ENCODE assay signal across 8 cellular contexts in the genomic region with DNA sequence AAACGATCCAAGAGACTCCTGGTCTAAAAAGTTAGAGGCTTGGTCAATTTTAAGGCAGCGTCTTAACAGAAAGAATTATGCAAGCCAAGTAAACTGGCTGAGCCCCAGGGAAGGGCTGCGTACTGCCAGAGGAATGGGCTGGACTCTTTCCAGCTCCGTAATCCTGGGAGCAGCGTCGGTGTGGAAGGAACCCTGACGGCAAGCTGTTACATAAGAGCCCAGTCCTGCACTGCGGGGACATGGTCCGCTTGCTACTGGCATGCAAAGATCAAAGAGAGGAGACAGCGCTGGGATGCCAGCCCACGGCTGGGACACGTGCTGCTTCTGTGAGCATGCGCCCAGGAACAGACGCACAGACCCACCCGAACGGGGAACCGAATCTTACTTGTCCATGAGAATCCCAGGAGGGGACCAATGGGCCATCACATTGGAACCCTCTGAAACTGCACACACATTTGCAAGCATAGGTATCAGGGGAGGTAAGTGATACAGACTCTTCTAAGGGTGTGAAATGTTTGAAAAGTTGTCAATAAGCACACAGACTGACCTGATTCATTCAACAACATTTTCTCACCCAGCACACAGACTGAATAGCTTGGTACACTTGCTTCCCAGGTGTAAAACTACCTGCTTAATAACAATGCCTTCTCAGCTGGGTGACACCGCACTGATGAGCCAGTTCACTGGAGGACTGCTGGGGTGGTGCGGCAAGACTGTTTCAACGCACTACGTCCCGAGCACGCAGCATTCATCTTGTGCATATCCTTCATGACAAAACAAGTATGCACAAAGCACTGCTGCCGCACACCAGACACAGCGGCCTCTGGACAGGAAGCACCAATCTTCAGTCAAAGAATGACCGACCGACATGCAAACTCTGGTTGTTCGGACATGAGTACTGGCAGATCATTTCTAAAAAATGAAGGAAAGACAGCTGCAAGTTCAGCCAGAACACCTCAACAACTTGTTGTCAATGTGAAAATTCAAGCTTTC.
DNase-seq lines count a peak whose midpoint lies in the region; ATAC-seq and TF ChIP-seq lines count a peak whose summit lies in the region.

No MANE protein-coding gene starts in this region.

- peaks cover 12 to 68% (median 50%) of the 10 kb centered on the region in 4 donors for H3K4me1 ChIP-seq in liver (ENCODE audit: control insufficient read depth in 4 of 4, insufficient read depth in 4 of 4, low read length in 3 of 4)
- no peaks in the 10 kb centered on the region for H3K4me1 ChIP-seq in thymus (ENCODE audit: control insufficient read depth, insufficient read depth, low read length)

- no peaks in the 10 kb centered on the region for H3K9me3 ChIP-seq in liver (ENCODE audit: control insufficient read depth in 4 of 4, low read length in 3 of 4)
- no peaks in the 10 kb centered on the region for H3K9me3 ChIP-seq in thymus (ENCODE audit: control insufficient read depth)

- peak; percentile 98 for DNase-seq in AG10803 (ENCODE audit: low read depth)
- peak; percentile 19 for DNase-seq in LoVo (ENCODE audit: low spot score)
- peak; percentile 91 for DNase-seq in cerebellum (ENCODE audit: low spot score)
- no peak for DNase-seq in stimulated activated CD4-positive, alpha-beta T cell treated with anti-CD3 and anti-CD28 coated beads, Interleukin-12 subunit alpha, Interleukin-12 subunit beta, amount 100 ng/mL, for 4 hours
- DNase-seq in COLO668 (lab: John Stamatoyannopoulos, UW; ENCODE audit: unreplicated experiment) = no peak

- H3K36me3 ChIP-seq in liver (ENCODE audit: control insufficient read depth in 4 of 4, insufficient read depth in 3 of 4, low read depth in 1 of 4, low read length in 3 of 4) (no peaks in the 10 kb centered on the region), thymus (ENCODE audit: control insufficient read depth, insufficient read depth) (peaks cover 38% of the 10 kb centered on the region)

- H3K27ac ChIP-seq in liver (ENCODE audit: low read depth in 1 of 2, low read length in 2 of 2) (peak overlapping the region; percentile 57 to 60), thymus (ENCODE audit: low read depth) (peak overlapping the region; percentile 8)

- H3K4me3 ChIP-seq in AG10803 (ENCODE audit: low read length) = no peak overlapping the region
- H3K4me3 ChIP-seq in liver (ENCODE audit: low read depth in 1 of 3, low read length in 3 of 3) = no peak overlapping the region
- H3K4me3 ChIP-seq in thymus (ENCODE audit: low read length) = no peak overlapping the region

- peak; percentile 60 to 74 for TF ChIP-seq RAD21 in liver (IDR thresholded peaks at IDR 0.05)

- H3K27me3 ChIP-seq in liver (ENCODE audit: control insufficient read depth in 4 of 4, insufficient read depth in 4 of 4, low read length in 3 of 4) (no peaks in the 10 kb centered on the region), thymus (ENCODE audit: control insufficient read depth, insufficient read depth) (no peaks in the 10 kb centered on the region)

- 40% methylated on average over 28 of the region's 28 CpGs for WGBS in liver
- 93% methylated on average over 28 of the region's 28 CpGs for WGBS in thymus

- ATAC-seq in HG03025 (IDR thresholded peaks at IDR 0.05; ENCODE audit: low FRiP score, unreplicated experiment) = no peak

- no peak for TF ChIP-seq CTCF in AG10803 (conservative IDR thresholded peaks at IDR 0.05; ENCODE audit: low read length)
- no peak for TF ChIP-seq CTCF in liver (IDR thresholded peaks at IDR 0.05; ENCODE audit: low read depth, low read length, missing input control)

- H3K9ac ChIP-seq in liver (ENCODE audit: low read depth in 1 of 2, low read length in 2 of 2) = peak overlapping the region in 1 of 2 donors; percentile 24

TF ChIP-seq in liver, 16 proteins besides CTCF, POLR2A, EP300 and RAD21:
- TF ChIP-seq FOXA1 (IDR thresholded peaks at IDR 0.05) = peak; percentile 78
- TF ChIP-seq HNF4A (conservative IDR thresholded peaks at IDR 0.05) = peak; percentile 98
- peak; percentile 57 for TF ChIP-seq FOXA2 (IDR thresholded peaks at IDR 0.05)
- peak; percentile 92 for TF ChIP-seq SP1 (IDR thresholded peaks at IDR 0.05)
- peak; percentile 95 for TF ChIP-seq HNF4G (IDR thresholded peaks at IDR 0.05)
- TF ChIP-seq, protein P1, sequence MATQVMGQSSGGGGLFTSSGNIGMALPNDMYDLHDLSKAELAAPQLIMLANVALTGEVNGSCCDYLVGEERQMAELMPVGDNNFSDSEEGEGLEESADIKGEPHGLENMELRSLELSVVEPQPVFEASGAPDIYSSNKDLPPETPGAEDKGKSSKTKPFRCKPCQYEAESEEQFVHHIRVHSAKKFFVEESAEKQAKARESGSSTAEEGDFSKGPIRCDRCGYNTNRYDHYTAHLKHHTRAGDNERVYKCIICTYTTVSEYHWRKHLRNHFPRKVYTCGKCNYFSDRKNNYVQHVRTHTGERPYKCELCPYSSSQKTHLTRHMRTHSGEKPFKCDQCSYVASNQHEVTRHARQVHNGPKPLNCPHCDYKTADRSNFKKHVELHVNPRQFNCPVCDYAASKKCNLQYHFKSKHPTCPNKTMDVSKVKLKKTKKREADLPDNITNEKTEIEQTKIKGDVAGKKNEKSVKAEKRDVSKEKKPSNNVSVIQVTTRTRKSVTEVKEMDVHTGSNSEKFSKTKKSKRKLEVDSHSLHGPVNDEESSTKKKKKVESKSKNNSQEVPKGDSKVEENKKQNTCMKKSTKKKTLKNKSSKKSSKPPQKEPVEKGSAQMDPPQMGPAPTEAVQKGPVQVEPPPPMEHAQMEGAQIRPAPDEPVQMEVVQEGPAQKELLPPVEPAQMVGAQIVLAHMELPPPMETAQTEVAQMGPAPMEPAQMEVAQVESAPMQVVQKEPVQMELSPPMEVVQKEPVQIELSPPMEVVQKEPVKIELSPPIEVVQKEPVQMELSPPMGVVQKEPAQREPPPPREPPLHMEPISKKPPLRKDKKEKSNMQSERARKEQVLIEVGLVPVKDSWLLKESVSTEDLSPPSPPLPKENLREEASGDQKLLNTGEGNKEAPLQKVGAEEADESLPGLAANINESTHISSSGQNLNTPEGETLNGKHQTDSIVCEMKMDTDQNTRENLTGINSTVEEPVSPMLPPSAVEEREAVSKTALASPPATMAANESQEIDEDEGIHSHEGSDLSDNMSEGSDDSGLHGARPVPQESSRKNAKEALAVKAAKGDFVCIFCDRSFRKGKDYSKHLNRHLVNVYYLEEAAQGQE (IDR thresholded peaks at IDR 0.05) = peak; percentile 73
- TF ChIP-seq JUND (IDR thresholded peaks at IDR 0.05) = peak; percentile 69 to 92
- TF ChIP-seq, protein P2, sequence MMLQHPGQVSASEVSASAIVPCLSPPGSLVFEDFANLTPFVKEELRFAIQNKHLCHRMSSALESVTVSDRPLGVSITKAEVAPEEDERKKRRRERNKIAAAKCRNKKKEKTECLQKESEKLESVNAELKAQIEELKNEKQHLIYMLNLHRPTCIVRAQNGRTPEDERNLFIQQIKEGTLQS (IDR thresholded peaks at IDR 0.05) = peak; percentile 72
- no peak for TF ChIP-seq TAF1 (conservative IDR thresholded peaks at IDR 0.05)
- TF ChIP-seq GABPA (IDR thresholded peaks at IDR 0.05 in 1 of 2, conservative IDR thresholded peaks at IDR 0.05 in 1 of 2) = peak in 1 of 2 donors; percentile 48
- peak; percentile 79 for TF ChIP-seq NR2F2 (IDR thresholded peaks at IDR 0.05)
- TF ChIP-seq RXRA (IDR thresholded peaks at IDR 0.05) = peak; percentile 94 to 99
- TF ChIP-seq EGR1 (IDR thresholded peaks at IDR 0.05; ENCODE audit: low read depth in 2 of 2) = peak; percentile 51 to 63
- peak; percentile 86 for TF ChIP-seq YY1 (IDR thresholded peaks at IDR 0.05)
- TF ChIP-seq, protein P3, sequence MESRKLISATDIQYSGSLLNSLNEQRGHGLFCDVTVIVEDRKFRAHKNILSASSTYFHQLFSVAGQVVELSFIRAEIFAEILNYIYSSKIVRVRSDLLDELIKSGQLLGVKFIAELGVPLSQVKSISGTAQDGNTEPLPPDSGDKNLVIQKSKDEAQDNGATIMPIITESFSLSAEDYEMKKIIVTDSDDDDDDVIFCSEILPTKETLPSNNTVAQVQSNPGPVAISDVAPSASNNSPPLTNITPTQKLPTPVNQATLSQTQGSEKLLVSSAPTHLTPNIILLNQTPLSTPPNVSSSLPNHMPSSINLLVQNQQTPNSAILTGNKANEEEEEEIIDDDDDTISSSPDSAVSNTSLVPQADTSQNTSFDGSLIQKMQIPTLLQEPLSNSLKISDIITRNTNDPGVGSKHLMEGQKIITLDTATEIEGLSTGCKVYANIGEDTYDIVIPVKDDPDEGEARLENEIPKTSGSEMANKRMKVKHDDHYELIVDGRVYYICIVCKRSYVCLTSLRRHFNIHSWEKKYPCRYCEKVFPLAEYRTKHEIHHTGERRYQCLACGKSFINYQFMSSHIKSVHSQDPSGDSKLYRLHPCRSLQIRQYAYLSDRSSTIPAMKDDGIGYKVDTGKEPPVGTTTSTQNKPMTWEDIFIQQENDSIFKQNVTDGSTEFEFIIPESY (IDR thresholded peaks at IDR 0.05) = peak; percentile 93
- TF ChIP-seq, protein P4, sequence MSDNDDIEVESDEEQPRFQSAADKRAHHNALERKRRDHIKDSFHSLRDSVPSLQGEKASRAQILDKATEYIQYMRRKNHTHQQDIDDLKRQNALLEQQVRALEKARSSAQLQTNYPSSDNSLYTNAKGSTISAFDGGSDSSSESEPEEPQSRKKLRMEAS (IDR thresholded peaks at IDR 0.05) = peak; percentile 97
TF ChIP-seq in liver: peak in this region for 15.

Comparison
In these comparisons a context has a peak if more than half of its experiments do, and no peak if none do; other contexts are left out.
1. DNase-seq: peak in AG10803 (single experiment), LoVo (single experiment) and cerebellum (single experiment); none in stimulated activated CD4-positive, alpha-beta T cell treated with anti-CD3 and anti-CD28 coated beads, Interleukin-12 subunit alpha, Interleukin-12 subunit beta, amount 100 ng/mL, for 4 hours (single experiment) and COLO668 (single experiment).